ENCODE assay signal across 1 cellular context in the genomic region with DNA sequence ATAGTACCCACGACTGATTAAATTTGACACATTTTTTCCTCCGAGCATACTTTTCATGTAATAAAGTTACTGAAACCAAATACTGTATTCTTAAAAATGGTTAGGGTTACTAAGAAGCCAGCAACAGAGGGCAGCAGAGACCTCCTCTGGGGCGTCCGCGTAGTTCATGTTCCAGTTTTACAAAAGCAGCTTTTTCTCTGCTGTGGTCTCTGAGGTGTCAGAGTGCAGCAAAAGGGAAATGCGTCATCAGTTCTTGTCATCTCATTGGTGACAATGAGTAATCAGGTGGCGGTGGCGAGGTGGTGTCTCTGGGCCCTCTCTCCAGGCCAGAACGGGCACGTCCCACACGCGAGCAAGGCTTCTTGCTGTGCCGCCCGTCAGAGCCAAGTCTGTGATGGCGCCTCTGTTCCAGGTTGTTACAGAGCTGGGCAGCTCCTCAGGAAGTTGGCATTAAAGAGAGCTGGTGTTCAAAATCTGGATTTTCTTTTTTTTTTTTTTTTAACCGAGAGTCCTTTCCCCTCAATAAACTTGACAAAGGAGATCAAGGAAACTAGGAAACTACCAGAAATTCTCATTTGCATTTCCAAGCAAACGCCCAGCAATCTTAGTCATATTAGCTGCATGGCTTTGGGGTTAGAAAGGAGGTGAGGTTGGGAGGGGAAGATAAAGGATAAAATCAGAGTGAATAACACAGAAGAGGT.
TF ChIP-seq lines count a peak whose summit lies in the region.

No MANE protein-coding gene starts in this region.

TF ChIP-seq in GM12878, 131 proteins besides CTCF, POLR2A, EP300 and RAD21 (continued from another document and continues in another):
- TF ChIP-seq, protein P1, sequence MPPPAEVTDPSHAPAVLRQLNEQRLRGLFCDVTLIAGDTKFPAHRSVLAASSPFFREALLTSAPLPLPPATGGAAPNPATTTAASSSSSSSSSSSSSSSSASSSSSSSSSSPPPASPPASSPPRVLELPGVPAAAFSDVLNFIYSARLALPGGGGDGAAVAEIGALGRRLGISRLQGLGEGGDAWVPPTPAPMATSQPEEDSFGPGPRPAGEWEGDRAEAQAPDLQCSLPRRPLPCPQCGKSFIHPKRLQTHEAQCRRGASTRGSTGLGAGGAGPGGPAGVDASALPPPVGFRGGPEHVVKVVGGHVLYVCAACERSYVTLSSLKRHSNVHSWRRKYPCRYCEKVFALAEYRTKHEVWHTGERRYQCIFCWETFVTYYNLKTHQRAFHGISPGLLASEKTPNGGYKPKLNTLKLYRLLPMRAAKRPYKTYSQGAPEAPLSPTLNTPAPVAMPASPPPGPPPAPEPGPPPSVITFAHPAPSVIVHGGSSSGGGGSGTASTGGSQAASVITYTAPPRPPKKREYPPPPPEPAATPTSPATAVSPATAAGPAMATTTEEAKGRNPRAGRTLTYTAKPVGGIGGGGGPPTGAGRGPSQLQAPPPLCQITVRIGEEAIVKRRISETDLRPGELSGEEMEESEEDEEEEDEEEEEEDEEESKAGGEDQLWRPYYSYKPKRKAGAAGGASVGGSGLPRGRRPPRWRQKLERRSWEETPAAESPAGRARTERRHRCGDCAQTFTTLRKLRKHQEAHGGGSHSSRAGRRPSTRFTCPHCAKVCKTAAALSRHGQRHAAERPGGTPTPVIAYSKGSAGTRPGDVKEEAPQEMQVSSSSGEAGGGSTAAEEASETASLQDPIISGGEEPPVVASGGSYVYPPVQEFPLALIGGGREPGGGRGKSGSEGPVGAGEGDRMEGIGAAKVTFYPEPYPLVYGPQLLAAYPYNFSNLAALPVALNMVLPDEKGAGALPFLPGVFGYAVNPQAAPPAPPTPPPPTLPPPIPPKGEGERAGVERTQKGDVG (CRISPR knock-in tag; IDR thresholded peaks at IDR 0.05) = no peak
- TF ChIP-seq, protein P2, sequence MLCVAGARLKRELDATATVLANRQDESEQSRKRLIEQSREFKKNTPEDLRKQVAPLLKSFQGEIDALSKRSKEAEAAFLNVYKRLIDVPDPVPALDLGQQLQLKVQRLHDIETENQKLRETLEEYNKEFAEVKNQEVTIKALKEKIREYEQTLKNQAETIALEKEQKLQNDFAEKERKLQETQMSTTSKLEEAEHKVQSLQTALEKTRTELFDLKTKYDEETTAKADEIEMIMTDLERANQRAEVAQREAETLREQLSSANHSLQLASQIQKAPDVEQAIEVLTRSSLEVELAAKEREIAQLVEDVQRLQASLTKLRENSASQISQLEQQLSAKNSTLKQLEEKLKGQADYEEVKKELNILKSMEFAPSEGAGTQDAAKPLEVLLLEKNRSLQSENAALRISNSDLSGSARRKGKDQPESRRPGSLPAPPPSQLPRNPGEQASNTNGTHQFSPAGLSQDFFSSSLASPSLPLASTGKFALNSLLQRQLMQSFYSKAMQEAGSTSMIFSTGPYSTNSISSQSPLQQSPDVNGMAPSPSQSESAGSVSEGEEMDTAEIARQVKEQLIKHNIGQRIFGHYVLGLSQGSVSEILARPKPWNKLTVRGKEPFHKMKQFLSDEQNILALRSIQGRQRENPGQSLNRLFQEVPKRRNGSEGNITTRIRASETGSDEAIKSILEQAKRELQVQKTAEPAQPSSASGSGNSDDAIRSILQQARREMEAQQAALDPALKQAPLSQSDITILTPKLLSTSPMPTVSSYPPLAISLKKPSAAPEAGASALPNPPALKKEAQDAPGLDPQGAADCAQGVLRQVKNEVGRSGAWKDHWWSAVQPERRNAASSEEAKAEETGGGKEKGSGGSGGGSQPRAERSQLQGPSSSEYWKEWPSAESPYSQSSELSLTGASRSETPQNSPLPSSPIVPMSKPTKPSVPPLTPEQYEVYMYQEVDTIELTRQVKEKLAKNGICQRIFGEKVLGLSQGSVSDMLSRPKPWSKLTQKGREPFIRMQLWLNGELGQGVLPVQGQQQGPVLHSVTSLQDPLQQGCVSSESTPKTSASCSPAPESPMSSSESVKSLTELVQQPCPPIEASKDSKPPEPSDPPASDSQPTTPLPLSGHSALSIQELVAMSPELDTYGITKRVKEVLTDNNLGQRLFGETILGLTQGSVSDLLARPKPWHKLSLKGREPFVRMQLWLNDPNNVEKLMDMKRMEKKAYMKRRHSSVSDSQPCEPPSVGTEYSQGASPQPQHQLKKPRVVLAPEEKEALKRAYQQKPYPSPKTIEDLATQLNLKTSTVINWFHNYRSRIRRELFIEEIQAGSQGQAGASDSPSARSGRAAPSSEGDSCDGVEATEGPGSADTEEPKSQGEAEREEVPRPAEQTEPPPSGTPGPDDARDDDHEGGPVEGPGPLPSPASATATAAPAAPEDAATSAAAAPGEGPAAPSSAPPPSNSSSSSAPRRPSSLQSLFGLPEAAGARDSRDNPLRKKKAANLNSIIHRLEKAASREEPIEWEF (IDR thresholded peaks at IDR 0.05; ENCODE audit: insufficient replicate concordance, low read depth, low read length) = no peak
- TF ChIP-seq CHD2 (IDR thresholded peaks at IDR 0.05; ENCODE audit: borderline replicate concordance, low read depth, low read length) (peak; percentile 84), RFX5 (IDR thresholded peaks at IDR 0.05; ENCODE audit: low read depth, low read length) (peak; percentile 77), HCFC1 (IDR thresholded peaks at IDR 0.05; ENCODE audit: low read length) (no peak; the same call in 1 of the 2 replicates), KDM1A (IDR thresholded peaks at IDR 0.05; ENCODE audit: borderline replicate concordance) (no peak), PAX5 (IDR thresholded peaks at IDR 0.05; ENCODE audit: borderline replicate concordance, low read depth, low read length) (peak; percentile 72; the same call in 1 of the 2 replicates), GATAD2B (conservative IDR thresholded peaks at IDR 0.05; ENCODE audit: low read depth) (0 out of 2 replicates have a peak, but pooled peaks have one; percentile 5), IRF4 (IDR thresholded peaks at IDR 0.05; ENCODE audit: low read depth, low read length) (peak; percentile 29; the same call in 1 of the 2 replicates), SKIL (IDR thresholded peaks at IDR 0.05; ENCODE audit: low read depth, poor library complexity, severe bottlenecking) (peak; percentile 86), ASH2L (IDR thresholded peaks at IDR 0.05; ENCODE audit: borderline replicate concordance, low read depth) (no peak), IKZF2 (IDR thresholded peaks at IDR 0.05) (peak; percentile 49 to 73; a peak in 3 of 4 replicates), TCF7 (IDR thresholded peaks at IDR 0.05; ENCODE audit: borderline replicate concordance) (no peak), POLR2AphosphoS2 (IDR thresholded peaks at IDR 0.05; ENCODE audit: low read depth, low read length) (peak; percentile 95), LARP7 (IDR thresholded peaks at IDR 0.05) (0 out of 2 replicates have a peak, but pooled peaks have one; percentile 15), CREB1 (IDR thresholded peaks at IDR 0.05; ENCODE audit: low read depth) (peak; percentile 96), SUPT20H (IDR thresholded peaks at IDR 0.05; ENCODE audit: borderline replicate concordance, control insufficient read depth, low read depth, low read length) (no peak), HDAC6 (IDR thresholded peaks at IDR 0.05; ENCODE audit: unreplicated experiment) (no peak), NFIC (IDR thresholded peaks at IDR 0.05; ENCODE audit: low read depth, low read length) (peak; percentile 62; the same call in 1 of the 2 replicates), ZNF207 (IDR thresholded peaks at IDR 0.05; ENCODE audit: borderline replicate concordance) (peak; percentile 79), ZZZ3 (IDR thresholded peaks at IDR 0.05; ENCODE audit: control insufficient read depth, insufficient read length, low read depth) (no peak), BACH1 (IDR thresholded peaks at IDR 0.05; ENCODE audit: borderline replicate concordance) (peak; percentile 67; the same call in 1 of the 2 replicates), ZNF384 (IDR thresholded peaks at IDR 0.05; ENCODE audit: borderline replicate concordance, low read depth, low read length) (peak; percentile 6; the same call in 1 of the 2 replicates), EED (IDR thresholded peaks at IDR 0.05; ENCODE audit: low read depth) (0 out of 2 replicates have a peak, but pooled peaks have one; percentile 37), JUNB (IDR thresholded peaks at IDR 0.05) (peak; percentile 56; the same call in 1 of the 2 replicates), JUND (IDR thresholded peaks at IDR 0.05; ENCODE audit: low read depth, low read length) (peak; percentile 53; the same call in 1 of the 2 replicates), NBN (IDR thresholded peaks at IDR 0.05) (peak; percentile 95), POU2F2 (IDR thresholded peaks at IDR 0.05; ENCODE audit: borderline replicate concordance, low read depth, low read length) (peak; percentile 85; the same call in 2 of the 3 replicates)
- TF ChIP-seq, protein P3, sequence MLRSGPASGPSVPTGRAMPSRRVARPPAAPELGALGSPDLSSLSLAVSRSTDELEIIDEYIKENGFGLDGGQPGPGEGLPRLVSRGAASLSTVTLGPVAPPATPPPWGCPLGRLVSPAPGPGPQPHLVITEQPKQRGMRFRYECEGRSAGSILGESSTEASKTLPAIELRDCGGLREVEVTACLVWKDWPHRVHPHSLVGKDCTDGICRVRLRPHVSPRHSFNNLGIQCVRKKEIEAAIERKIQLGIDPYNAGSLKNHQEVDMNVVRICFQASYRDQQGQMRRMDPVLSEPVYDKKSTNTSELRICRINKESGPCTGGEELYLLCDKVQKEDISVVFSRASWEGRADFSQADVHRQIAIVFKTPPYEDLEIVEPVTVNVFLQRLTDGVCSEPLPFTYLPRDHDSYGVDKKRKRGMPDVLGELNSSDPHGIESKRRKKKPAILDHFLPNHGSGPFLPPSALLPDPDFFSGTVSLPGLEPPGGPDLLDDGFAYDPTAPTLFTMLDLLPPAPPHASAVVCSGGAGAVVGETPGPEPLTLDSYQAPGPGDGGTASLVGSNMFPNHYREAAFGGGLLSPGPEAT (IDR thresholded peaks at IDR 0.05; ENCODE audit: low read depth) = peak; percentile 82
- TF ChIP-seq, protein P4, sequence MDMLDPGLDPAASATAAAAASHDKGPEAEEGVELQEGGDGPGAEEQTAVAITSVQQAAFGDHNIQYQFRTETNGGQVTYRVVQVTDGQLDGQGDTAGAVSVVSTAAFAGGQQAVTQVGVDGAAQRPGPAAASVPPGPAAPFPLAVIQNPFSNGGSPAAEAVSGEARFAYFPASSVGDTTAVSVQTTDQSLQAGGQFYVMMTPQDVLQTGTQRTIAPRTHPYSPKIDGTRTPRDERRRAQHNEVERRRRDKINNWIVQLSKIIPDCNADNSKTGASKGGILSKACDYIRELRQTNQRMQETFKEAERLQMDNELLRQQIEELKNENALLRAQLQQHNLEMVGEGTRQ (IDR thresholded peaks at IDR 0.05; ENCODE audit: borderline replicate concordance, low read depth, low read length) = peak; percentile 20; the same call in 1 of the 2 replicates
- TF ChIP-seq, protein P5, sequence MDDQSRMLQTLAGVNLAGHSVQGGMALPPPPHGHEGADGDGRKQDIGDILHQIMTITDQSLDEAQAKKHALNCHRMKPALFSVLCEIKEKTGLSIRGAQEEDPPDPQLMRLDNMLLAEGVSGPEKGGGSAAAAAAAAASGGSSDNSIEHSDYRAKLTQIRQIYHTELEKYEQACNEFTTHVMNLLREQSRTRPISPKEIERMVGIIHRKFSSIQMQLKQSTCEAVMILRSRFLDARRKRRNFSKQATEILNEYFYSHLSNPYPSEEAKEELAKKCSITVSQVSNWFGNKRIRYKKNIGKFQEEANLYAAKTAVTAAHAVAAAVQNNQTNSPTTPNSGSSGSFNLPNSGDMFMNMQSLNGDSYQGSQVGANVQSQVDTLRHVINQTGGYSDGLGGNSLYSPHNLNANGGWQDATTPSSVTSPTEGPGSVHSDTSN (IDR thresholded peaks at IDR 0.05; ENCODE audit: insufficient replicate concordance, low read depth, low read length) = peak; percentile 80
- TF ChIP-seq, protein P6, sequence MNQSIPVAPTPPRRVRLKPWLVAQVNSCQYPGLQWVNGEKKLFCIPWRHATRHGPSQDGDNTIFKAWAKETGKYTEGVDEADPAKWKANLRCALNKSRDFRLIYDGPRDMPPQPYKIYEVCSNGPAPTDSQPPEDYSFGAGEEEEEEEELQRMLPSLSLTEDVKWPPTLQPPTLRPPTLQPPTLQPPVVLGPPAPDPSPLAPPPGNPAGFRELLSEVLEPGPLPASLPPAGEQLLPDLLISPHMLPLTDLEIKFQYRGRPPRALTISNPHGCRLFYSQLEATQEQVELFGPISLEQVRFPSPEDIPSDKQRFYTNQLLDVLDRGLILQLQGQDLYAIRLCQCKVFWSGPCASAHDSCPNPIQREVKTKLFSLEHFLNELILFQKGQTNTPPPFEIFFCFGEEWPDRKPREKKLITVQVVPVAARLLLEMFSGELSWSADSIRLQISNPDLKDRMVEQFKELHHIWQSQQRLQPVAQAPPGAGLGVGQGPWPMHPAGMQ (IDR thresholded peaks at IDR 0.05; ENCODE audit: borderline replicate concordance) = no peak
- TF ChIP-seq, protein P7, sequence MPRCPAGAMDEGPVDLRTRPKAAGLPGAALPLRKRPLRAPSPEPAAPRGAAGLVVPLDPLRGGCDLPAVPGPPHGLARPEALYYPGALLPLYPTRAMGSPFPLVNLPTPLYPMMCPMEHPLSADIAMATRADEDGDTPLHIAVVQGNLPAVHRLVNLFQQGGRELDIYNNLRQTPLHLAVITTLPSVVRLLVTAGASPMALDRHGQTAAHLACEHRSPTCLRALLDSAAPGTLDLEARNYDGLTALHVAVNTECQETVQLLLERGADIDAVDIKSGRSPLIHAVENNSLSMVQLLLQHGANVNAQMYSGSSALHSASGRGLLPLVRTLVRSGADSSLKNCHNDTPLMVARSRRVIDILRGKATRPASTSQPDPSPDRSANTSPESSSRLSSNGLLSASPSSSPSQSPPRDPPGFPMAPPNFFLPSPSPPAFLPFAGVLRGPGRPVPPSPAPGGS (IDR thresholded peaks at IDR 0.05; ENCODE audit: borderline replicate concordance, insufficient read depth, low read depth, low read length, poor library complexity, severe bottlenecking) = peak; percentile 70
- TF ChIP-seq, protein P8, sequence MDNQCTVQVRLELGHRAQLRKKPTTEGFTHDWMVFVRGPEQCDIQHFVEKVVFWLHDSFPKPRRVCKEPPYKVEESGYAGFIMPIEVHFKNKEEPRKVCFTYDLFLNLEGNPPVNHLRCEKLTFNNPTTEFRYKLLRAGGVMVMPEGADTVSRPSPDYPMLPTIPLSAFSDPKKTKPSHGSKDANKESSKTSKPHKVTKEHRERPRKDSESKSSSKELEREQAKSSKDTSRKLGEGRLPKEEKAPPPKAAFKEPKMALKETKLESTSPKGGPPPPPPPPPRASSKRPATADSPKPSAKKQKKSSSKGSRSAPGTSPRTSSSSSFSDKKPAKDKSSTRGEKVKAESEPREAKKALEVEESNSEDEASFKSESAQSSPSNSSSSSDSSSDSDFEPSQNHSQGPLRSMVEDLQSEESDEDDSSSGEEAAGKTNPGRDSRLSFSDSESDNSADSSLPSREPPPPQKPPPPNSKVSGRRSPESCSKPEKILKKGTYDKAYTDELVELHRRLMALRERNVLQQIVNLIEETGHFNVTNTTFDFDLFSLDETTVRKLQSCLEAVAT (IDR thresholded peaks at IDR 0.05) = peak; percentile 73; the same call in 1 of the 2 replicates
